20 cellular contexts compared by ENCODE assay signal in genomic region chr1:224524679-224525078, GRCh38.
DNase-seq lines count a peak whose midpoint lies in the region; ATAC-seq and TF ChIP-seq lines count a peak whose summit lies in the region.
"Had no signal": no experiment of that assay in that cellular context is flagged by ENCODE, and none has a peak within 500 bp of the region (broad histone marks: within the 10 kb centered on the region; RNA-seq: fewer than 3 reads in every experiment).

No MANE protein-coding gene starts in this region.

- intact Hi-C loops in vagina (cut with DNase I): no loop called here
- intact Hi-C loops in upper lobe of right lung (cut with DNase I): no loop called here

- no peaks in the 10 kb centered on the region for H3K79me2 ChIP-seq in MM.1S (ENCODE audit: low read length)

- H3K9me3 ChIP-seq in vagina (no peaks in the 10 kb centered on the region), upper lobe of right lung (no peaks in the 10 kb centered on the region), MM.1S (replicated peaks; ENCODE audit: insufficient read depth, low read length) (no peaks in the 10 kb centered on the region)
- H3K9me3 ChIP-seq: colonic mucosa had no signal

- in situ Hi-C loops in astrocyte of the spinal cord (cut with HindIII; ENCODE audit: low sequenced_read_pairs): loop anchor here (25.0 kb wide), 2 partner anchors 88 to 338 kb away; partner anchors contain the start of gene CNIH3

- DNase-seq in AG10803 (ENCODE audit: low read depth) (peak; percentile 35), HT1080 (ENCODE audit: low read depth) (peak; percentile 76), astrocyte of the spinal cord (ENCODE audit: low read depth, low spot score) (peak; percentile 71), iris pigment epithelial cell (ENCODE audit: low read depth) (peak; percentile 53), vagina (ENCODE audit: extremely low spot score in 2 of 2) (no peak), upper lobe of right lung (no peak), MM.1S (no peak)
- DNase-seq: activated CD4-positive, alpha-beta memory T cell treated with anti-CD3 and anti-CD28 coated beads, Interleukin-2, amount 10 ng/mL, durations not matched to agents 7 days and 5 days; activated naive CD4-positive, alpha-beta T cell treated with Interleukin-2 at 50 U/mL for 16 hours; activated T-cell treated with anti-CD3 and anti-CD28 coated beads, Interleukin-2, amount 50 U/mL, for 1 hour; aorta; CD4-positive, CD25-positive, alpha-beta regulatory T cell; colonic mucosa; NCI-H146; NCI-H2171; NCI-H69; OCI-M1; stimulated activated CD4-positive, alpha-beta T cell treated with anti-CD3 and anti-CD28 coated beads, Interleukin-4, amount 100 ng/mL, for 4 hours; T-helper 2 cell had no signal

- no peaks in the 10 kb centered on the region for H3K27me3 ChIP-seq in vagina
- H3K27me3 ChIP-seq in upper lobe of right lung: no peaks in the 10 kb centered on the region
- H3K27me3 ChIP-seq in MM.1S (replicated peaks; ENCODE audit: insufficient read depth, low read length): no peaks in the 10 kb centered on the region
- H3K27me3 ChIP-seq: colonic mucosa had no signal

- ATAC-seq in HG02798 (IDR thresholded peaks at IDR 0.05; ENCODE audit: poor library complexity, unreplicated experiment) (no peak), upper lobe of right lung (no peak)

- H3K36me3 ChIP-seq in vagina (no peaks in the 10 kb centered on the region), upper lobe of right lung (no peaks in the 10 kb centered on the region), MM.1S (replicated peaks; ENCODE audit: insufficient read depth, low read length) (no peaks in the 10 kb centered on the region)
- H3K36me3 ChIP-seq: colonic mucosa had no signal

- no peak overlapping the region for H3K9ac ChIP-seq in MM.1S (ENCODE audit: low read length)

- H3K4me3 ChIP-seq in AG10803 (ENCODE audit: low read length) (no peak overlapping the region), astrocyte of the spinal cord (ENCODE audit: low read depth, low read length) (no peak overlapping the region), vagina (no peak overlapping the region), upper lobe of right lung (no peak overlapping the region), MM.1S (ENCODE audit: low read length) (no peak overlapping the region)
- H3K4me3 ChIP-seq: colonic mucosa had no signal

- no peaks in the 10 kb centered on the region for H3F3A ChIP-seq in MM.1S (ENCODE audit: insufficient read depth, low read length)

- no peaks in the 10 kb centered on the region for H3K4me1 ChIP-seq in vagina
- no peaks in the 10 kb centered on the region for H3K4me1 ChIP-seq in upper lobe of right lung
- H3K4me1 ChIP-seq in MM.1S (ENCODE audit: low read length): peaks cover 7% of the 10 kb centered on the region; the same call in 1 of the 2 replicates
- H3K4me1 ChIP-seq: colonic mucosa had no signal

- no peak overlapping the region for H3K27ac ChIP-seq in vagina
- no peak overlapping the region for H3K27ac ChIP-seq in upper lobe of right lung
- H3K27ac ChIP-seq in MM.1S (ENCODE audit: low read length): no peak overlapping the region
- H3K27ac ChIP-seq: colonic mucosa had no signal

- no peak overlapping the region for H2AFZ ChIP-seq in MM.1S (ENCODE audit: low read length)

- H3K4me2 ChIP-seq in MM.1S (ENCODE audit: low read depth, low read length): no peak overlapping the region

- no peaks in the 10 kb centered on the region for H4K20me1 ChIP-seq in MM.1S (ENCODE audit: insufficient read depth, low read length)

- no peaks in the 10 kb centered on the region for H3K9me2 ChIP-seq in MM.1S (replicated peaks; ENCODE audit: insufficient read depth, low read length)

- no peak for TF ChIP-seq CTCF in AG10803 (conservative IDR thresholded peaks at IDR 0.05; ENCODE audit: low read length)
- no peak for TF ChIP-seq CTCF in astrocyte of the spinal cord (IDR thresholded peaks at IDR 0.05; ENCODE audit: low read depth, low read length)
- TF ChIP-seq CTCF in vagina (IDR thresholded peaks at IDR 0.05): no peak
- TF ChIP-seq CTCF in upper lobe of right lung (IDR thresholded peaks at IDR 0.05): no peak
- no peak for TF ChIP-seq CTCF in MM.1S (IDR thresholded peaks at IDR 0.05; ENCODE audit: low read length)

- TF ChIP-seq POLR2A in vagina (IDR thresholded peaks at IDR 0.05): no peak

Comparison
In these comparisons a context has a peak if more than half of its experiments do, and no peak if none do; other contexts are left out.
1. DNase-seq: peak in AG10803 (single experiment), HT1080 (single experiment), astrocyte of the spinal cord (single experiment) and iris pigment epithelial cell (single experiment); none in vagina (0 of 2), upper lobe of right lung (single experiment) and MM.1S (single experiment).